In the genomic region with DNA sequence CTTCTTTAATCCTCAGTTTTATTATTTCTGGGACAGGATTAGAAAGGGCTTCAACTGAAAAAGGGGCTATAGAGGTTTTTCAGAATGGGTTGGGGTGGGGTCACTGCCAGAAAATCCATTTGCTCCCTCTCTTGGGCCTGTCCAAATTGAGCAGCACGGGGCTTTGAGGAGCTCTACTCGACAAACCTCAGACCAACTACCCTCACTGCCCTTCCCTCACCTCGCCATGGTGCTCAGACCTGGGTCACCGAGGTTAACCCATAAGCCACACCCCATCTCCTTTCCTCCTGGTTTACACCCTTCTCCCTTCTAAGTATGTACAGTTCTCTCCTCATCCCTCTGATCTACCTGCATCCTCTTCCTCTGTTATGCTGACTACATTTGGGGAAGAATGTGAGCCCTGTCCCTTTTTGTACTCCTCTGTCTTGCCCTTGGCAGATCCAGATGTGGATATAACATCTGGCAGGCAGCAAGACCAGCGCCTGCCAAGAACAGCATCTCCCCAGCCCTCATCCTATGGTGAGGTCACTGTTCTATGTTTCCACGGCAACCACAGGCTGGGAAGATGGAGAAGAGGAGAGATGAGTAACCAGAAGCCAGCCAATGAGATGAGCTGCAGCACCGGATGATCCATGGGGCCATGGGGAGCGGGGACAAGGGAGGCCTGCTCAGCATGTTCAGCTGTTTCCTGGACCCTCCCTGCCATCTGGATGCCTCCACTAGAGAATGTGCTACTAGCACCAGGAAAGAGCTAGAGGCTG, we compare ENCODE assay signal across 9 cellular contexts. TPM values are rescaled to one million over a fixed set of nuclear protein-coding genes. Genes with fewer than 3 reads are reported as not detected.
DNase-seq lines count a peak whose midpoint lies in the region; ATAC-seq lines count a peak whose summit lies in the region.
"Had no signal": no experiment of that assay in that cellular context is flagged by ENCODE, and none has a peak within 500 bp of the region (broad histone marks: within the 10 kb centered on the region; RNA-seq: fewer than 3 reads in every experiment).

No MANE protein-coding gene starts in this region.

- no peak overlapping the region for H3K27ac Mint-ChIP-seq in activated naive CD4-positive, alpha-beta T cell treated with anti-CD3 and anti-CD28 coated beads for 36 hours

- H3K9me3 Mint-ChIP-seq in activated naive CD4-positive, alpha-beta T cell treated with anti-CD3 and anti-CD28 coated beads for 36 hours = no peaks in the 10 kb centered on the region
- H3K9me3 Mint-ChIP-seq: activated T-cell treated with anti-CD3 and anti-CD28 coated beads, Interleukin-2, amount 50 U/mL, for 4 hours had no signal

- H3K4me3 Mint-ChIP-seq in activated naive CD4-positive, alpha-beta T cell treated with anti-CD3 and anti-CD28 coated beads for 36 hours = no peak overlapping the region
- H3K4me3 Mint-ChIP-seq: activated T-cell treated with anti-CD3 and anti-CD28 coated beads, Interleukin-2, amount 50 U/mL, for 4 hours had no signal

- intact Hi-C loops in posterior cingulate gyrus (cut with DNase I) = no loop called here
- intact Hi-C loops in left colon (cut with DNase I, micrococcal nuclease) = no loop called here
- intact Hi-C loops in activated naive CD4-positive, alpha-beta T cell treated with anti-CD3 and anti-CD28 coated beads for 36 hours (cut with micrococcal nuclease) = no loop called here

- H3K27me3 Mint-ChIP-seq in activated naive CD4-positive, alpha-beta T cell treated with anti-CD3 and anti-CD28 coated beads for 36 hours (ENCODE audit: low read depth) = peaks cover 3% of the 10 kb centered on the region

- peak; percentile 93 for DNase-seq in GM04504 (ENCODE audit: low read depth)
- DNase-seq in NCI-H82 treated with DMSO at 0.1 percent for 48 hours (lab: John Stamatoyannopoulos, UW; ENCODE audit: unreplicated experiment) = peak; percentile 60
- DNase-seq in fibroblast of gingiva (ENCODE audit: low read depth) = peak; percentile 94
- DNase-seq in posterior cingulate gyrus = peak; percentile 79 to 99 (median 90)
- no peak for DNase-seq in NCI-H1930 (lab: John Stamatoyannopoulos, UW)
- no peak for DNase-seq in left colon
- DNase-seq in activated naive CD4-positive, alpha-beta T cell treated with anti-CD3 and anti-CD28 coated beads for 36 hours = no peak
- DNase-seq: activated T-cell treated with anti-CD3 and anti-CD28 coated beads, Interleukin-2, amount 50 U/mL, for 4 hours had no signal

- H3K36me3 Mint-ChIP-seq in activated naive CD4-positive, alpha-beta T cell treated with anti-CD3 and anti-CD28 coated beads for 36 hours (ENCODE audit: low read depth) = no peaks in the 10 kb centered on the region

- no peak for ATAC-seq in left colon
- ATAC-seq in HG03571 (IDR thresholded peaks at IDR 0.05; ENCODE audit: unreplicated experiment) = no peak
- ATAC-seq: activated T-cell treated with anti-CD3 and anti-CD28 coated beads, Interleukin-2, amount 50 U/mL, for 4 hours had no signal

- H3K4me1 Mint-ChIP-seq in activated naive CD4-positive, alpha-beta T cell treated with anti-CD3 and anti-CD28 coated beads for 36 hours (ENCODE audit: low read depth) = peaks cover 7% of the 10 kb centered on the region

- CTCF ChIA-PET in activated naive CD4-positive, alpha-beta T cell treated with anti-CD3 and anti-CD28 coated beads for 36 hours (lab: Charles Lee) = interaction anchor here (0.6 kb wide), 1 partner anchor 18 kb away, joined by 3 read pairs; no protein-coding TSS in a partner anchor

RNA-seq across cellular contexts. Expression of a gene that starts 3.7 kb away (rescaled TPM):
- total RNA-seq in left colon = 1 to 10 TPM; 1.9 to 4.8 TPM
- total RNA-seq in activated naive CD4-positive, alpha-beta T cell treated with anti-CD3 and anti-CD28 coated beads for 36 hours = not detected
- total RNA-seq: activated T-cell treated with anti-CD3 and anti-CD28 coated beads, Interleukin-2, amount 50 U/mL, for 4 hours had no signal

RNA-seq across cellular contexts. Expression of a gene that starts 36.5 kb away (rescaled TPM):
- 100 to 1,000 TPM; 274 to 381 TPM for total RNA-seq in left colon
- total RNA-seq in activated naive CD4-positive, alpha-beta T cell treated with anti-CD3 and anti-CD28 coated beads for 36 hours = under 1 TPM in 1 of 2 experiments, not detected in 1; 0.10 TPM

Comparison
In these comparisons a context has a peak if more than half of its experiments do, and no peak if none do; other contexts are left out.
1. DNase-seq: peak in GM04504 (single experiment), NCI-H82 treated with DMSO at 0.1 percent for 48 hours (single experiment), fibroblast of gingiva (single experiment) and posterior cingulate gyrus (10 of 10); none in NCI-H1930 (0 of 2), left colon (0 of 2) and activated naive CD4-positive, alpha-beta T cell treated with anti-CD3 and anti-CD28 coated beads for 36 hours (single experiment).
2. RNA of a gene that starts 36.5 kb away (total RNA-seq): 274 to 381 TPM in left colon; 0.10 TPM in activated naive CD4-positive, alpha-beta T cell treated with anti-CD3 and anti-CD28 coated beads for 36 hours; every median in the first group is over 100 times any median in the second.